21 cellular contexts compared by ENCODE assay signal in the genomic region with DNA sequence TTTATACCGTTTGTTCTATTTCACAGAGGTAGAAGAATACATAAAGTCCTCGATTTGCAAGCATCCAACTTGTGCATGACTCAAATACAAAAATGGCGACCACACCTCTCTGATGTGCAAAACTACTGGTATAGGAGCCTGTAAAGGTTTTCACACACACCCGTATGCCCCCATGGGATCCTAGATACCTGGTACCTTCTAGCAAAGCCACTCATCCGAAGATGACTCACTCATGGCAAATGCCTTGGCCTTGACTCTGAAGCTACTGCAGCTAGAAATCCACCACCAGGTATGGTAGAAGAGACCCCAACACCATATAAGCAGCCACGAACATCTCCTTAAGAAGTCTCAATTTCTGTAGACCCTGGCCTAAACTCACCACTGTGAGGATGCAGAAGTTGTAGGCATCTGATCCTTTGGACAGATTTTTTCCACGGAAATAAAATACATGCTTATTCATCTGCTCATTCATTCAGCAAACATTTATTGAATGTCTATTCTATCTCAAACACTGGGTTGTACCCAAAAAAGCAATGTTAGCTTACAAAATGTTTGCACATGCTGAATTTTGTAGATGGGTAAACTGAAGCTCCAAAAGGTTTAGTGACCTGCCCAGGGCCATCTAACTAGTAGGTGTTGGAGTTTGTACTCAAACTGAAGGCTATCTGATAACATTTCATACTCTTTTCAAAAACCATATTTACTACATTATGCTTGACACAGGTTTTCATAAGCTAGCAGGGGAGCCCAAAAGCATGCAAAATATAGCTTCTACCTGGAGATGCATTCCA.
"Had no signal": no experiment of that assay in that cellular context is flagged by ENCODE, and none has a peak within 500 bp of the region (broad histone marks: within the 10 kb centered on the region; RNA-seq: fewer than 3 reads in every experiment).

No MANE protein-coding gene starts in this region.

- H3K27me3 ChIP-seq: esophagus muscularis mucosa, right atrium auricular region, transverse colon, uterus had no signal

- H2AFZ ChIP-seq: parathyroid adenoma had no signal

- H3K4me3 ChIP-seq: esophagus muscularis mucosa, right atrium auricular region, transverse colon, uterus had no signal

- H3K27ac ChIP-seq: esophagus muscularis mucosa, parathyroid adenoma, right atrium auricular region, transverse colon had no signal

- DNase-seq: activated CD4-positive, alpha-beta T cell treated with anti-CD3 and anti-CD28 coated beads for 4 hours; activated CD4-positive, alpha-beta T cell treated with anti-CD3 and anti-CD28 coated beads, Interleukin-2, amount 50 U/mL, for 4 hours; activated CD4-positive, CD25-positive, alpha-beta regulatory T cell; activated naive CD4-positive, alpha-beta T cell; activated T-cell treated with anti-CD3 and anti-CD28 coated beads for 4 hours; activated T-cell treated with anti-CD3 and anti-CD28 coated beads, Interleukin-2, amount 50 U/mL, for 72 hours; dermis blood vessel endothelial cell; effector CD4-positive, alpha-beta T cell; glutamatergic neuron; islet precursor cell; left ventricle myocardium superior; mammary epithelial cell; stimulated activated CD4-positive, alpha-beta T cell treated with anti-CD3 and anti-CD28 coated beads, Interleukin-15, amount 100 ng/mL, for 24 hours; stimulated activated naive CD4-positive, alpha-beta T cell treated with Interleukin-2 at 50 U/mL for 16 hours; transverse colon; uterus had no signal

- FAIRE-seq: colon, frontal cortex had no signal

- H3K4me1 ChIP-seq: parathyroid adenoma, uterus had no signal

- H3K79me2 ChIP-seq: parathyroid adenoma had no signal

- H3K9me3 ChIP-seq: esophagus muscularis mucosa, right atrium auricular region, transverse colon, uterus had no signal

- H3K9ac ChIP-seq: parathyroid adenoma had no signal

- H3K36me3 ChIP-seq: esophagus muscularis mucosa, right atrium auricular region, transverse colon, uterus had no signal
